In the genomic region with DNA sequence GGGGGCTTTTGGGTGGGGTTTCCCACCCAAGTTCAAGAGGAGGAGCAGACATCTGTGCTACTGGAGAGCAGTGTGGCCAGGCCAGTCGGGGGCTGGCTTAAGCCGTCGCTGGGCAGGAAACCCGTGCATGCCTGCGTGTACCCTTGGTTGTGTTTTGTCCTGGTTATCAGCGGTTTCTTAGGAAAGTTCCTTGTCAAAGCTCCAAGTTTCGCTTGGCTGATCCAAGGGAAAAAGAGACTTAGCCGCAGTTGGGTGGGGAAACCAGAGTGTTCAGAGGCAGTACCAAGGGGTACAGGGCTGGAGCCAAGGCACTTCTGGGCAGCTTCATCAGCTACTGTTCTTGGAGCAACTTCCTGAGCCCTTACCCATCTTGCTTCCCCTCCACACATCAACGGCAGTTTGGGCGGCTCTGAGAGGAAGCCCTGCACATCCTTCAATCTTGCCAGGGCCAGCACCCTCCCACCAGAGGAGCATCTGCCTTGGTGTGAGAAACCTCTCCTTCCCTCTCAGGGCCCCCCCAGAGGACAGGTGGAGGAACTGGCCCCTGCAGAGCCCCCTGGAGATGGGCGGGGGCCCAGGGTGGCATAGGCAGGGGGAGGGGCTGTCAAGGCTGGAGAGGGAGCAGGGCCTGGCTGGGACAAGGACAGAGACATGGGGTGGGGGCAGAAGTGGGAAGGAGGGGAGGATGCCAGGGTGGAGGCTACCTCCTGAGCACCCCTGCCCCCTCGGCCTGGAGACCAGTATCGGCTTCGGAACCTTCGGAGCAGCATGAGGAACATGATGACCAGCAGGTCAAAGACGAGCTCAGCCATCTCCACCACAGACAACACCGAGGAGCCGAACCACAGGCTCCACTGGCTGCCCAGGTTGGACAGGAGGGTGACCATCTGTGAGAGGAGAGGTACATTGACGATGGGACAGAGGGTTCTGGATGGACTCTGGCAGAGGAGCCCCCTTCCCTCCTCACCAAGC, we compare ENCODE assay signal across 10 cellular contexts. TPM values are rescaled to one million over a fixed set of nuclear protein-coding genes. Genes with fewer than 3 reads are reported as not detected.
A peak's percentile ranks its signal among the peaks of the same experiment; 100 is the strongest.
DNase-seq lines count a peak whose midpoint lies in the region; ATAC-seq, FAIRE-seq and TF ChIP-seq lines count a peak whose summit lies in the region.
"Had no signal": no experiment of that assay in that cellular context is flagged by ENCODE, and none has a peak within 500 bp of the region (broad histone marks: within the 10 kb centered on the region; RNA-seq: fewer than 3 reads in every experiment).

No MANE protein-coding gene starts in this region.

- CTCF ChIA-PET in IMR-90 (lab: Yijun Ruan, JAX): no interaction called here

- H3K27ac ChIP-seq in IMR-90 (ENCODE audit: insufficient read depth, low read length): peak overlapping the region; percentile 3; the same call in 1 of the 2 replicates
- H3K27ac ChIP-seq in astrocyte (ENCODE audit: low read depth, low read length): no peak overlapping the region
- peak overlapping the region; percentile 53 for H3K27ac ChIP-seq in layer of hippocampus (ENCODE audit: low read depth, low read length)
- H3K27ac ChIP-seq in spleen: peak overlapping the region; percentile 54 to 99 (median 77)

- no peaks in the 10 kb centered on the region for H3K36me3 Mint-ChIP-seq in astrocyte (ENCODE audit: low read depth, unreplicated experiment)

- peak; percentile 12 for ATAC-seq in IMR-90 (ENCODE audit: low read depth)
- ATAC-seq in HG03460 (IDR thresholded peaks at IDR 0.05; ENCODE audit: unreplicated experiment): no peak
- ATAC-seq in HG02610 (IDR thresholded peaks at IDR 0.05; ENCODE audit: unreplicated experiment): no peak
- ATAC-seq: activated T-helper 17 cell treated with anti-CD3 and anti-CD28 coated beads, Interleukin-2, amount 50 U/mL, for 72 hours had no signal

- peaks cover 19% of the 10 kb centered on the region for H3K4me1 ChIP-seq in IMR-90 (ENCODE audit: control insufficient read depth, insufficient read depth, low read length)
- H3K4me1 ChIP-seq in astrocyte (ENCODE audit: insufficient read depth, low read length): peaks cover 15% of the 10 kb centered on the region
- peaks cover 25 to 81% (median 64%) of the 10 kb centered on the region in 6 donors for H3K4me1 ChIP-seq in spleen

- peak overlapping the region; percentile 75; the same call in 1 of the 2 replicates for H3K23ac ChIP-seq in IMR-90 (ENCODE audit: low read depth, low read length)

- no peak overlapping the region for H3K4me3 Mint-ChIP-seq in astrocyte (ENCODE audit: unreplicated experiment)
- H3K4me3 Mint-ChIP-seq: activated T-helper 17 cell treated with anti-CD3 and anti-CD28 coated beads, Interleukin-2, amount 50 U/mL, for 72 hours had no signal

- dilution Hi-C loops in IMR-90 (cut with HindIII; ENCODE audit: low sequenced_read_pairs, unreplicated experiment): no loop called here

- in situ Hi-C loops in IMR-90 (cut with MboI; ENCODE audit: low sequenced_read_pairs): no loop called here

- 40% methylated on average over 3 of the region's 19 CpGs; no CpG with 5 or more reads in 1 of the 2 experiments for WGBS in IMR-90 (ENCODE audit: extremely low coverage in 2 of 2, insufficient read length in 1 of 2), 2 experiments
- 32 to 43% (median 38%) methylated on average over 16 to 19 of the region's 19 CpGs for WGBS in spleen, 5 donors

- peaks cover 25% of the 10 kb centered on the region for H3K9me1 ChIP-seq in IMR-90 (ENCODE audit: insufficient read depth, low read length)

- no peaks in the 10 kb centered on the region for H3K27me3 ChIP-seq in IMR-90 (ENCODE audit: control insufficient read depth, insufficient read depth, low read length)
- no peaks in the 10 kb centered on the region for H3K27me3 ChIP-seq in astrocyte (ENCODE audit: insufficient read depth, low read length)
- H3K27me3 ChIP-seq in layer of hippocampus (ENCODE audit: control insufficient read depth, insufficient read depth, low read length): no peaks in the 10 kb centered on the region
- H3K27me3 ChIP-seq in spleen (replicated peaks in 1 of 7): peaks cover 0 to 49% (median 0%) of the 10 kb centered on the region in 7 donors

- H3K56ac ChIP-seq in IMR-90 (ENCODE audit: extremely low read depth, insufficient read depth, low read length): no peak overlapping the region

- H3K18ac ChIP-seq in IMR-90 (ENCODE audit: low read depth, low read length): peak overlapping the region; percentile 39; the same call in 1 of the 2 replicates

- no peaks in the 10 kb centered on the region for H3K9me3 Mint-ChIP-seq in astrocyte (ENCODE audit: unreplicated experiment)
- H3K9me3 Mint-ChIP-seq: activated T-helper 17 cell treated with anti-CD3 and anti-CD28 coated beads, Interleukin-2, amount 50 U/mL, for 72 hours had no signal

- H4K20me1 ChIP-seq in IMR-90 (ENCODE audit: insufficient read depth, low read length) (no peaks in the 10 kb centered on the region), astrocyte (ENCODE audit: insufficient read depth, low read length) (no peaks in the 10 kb centered on the region)

- no peak for TF ChIP-seq RAD21 in IMR-90 (IDR thresholded peaks at IDR 0.05; ENCODE audit: low read length)

- peak; percentile 64 for DNase-seq in IMR-90
- peak; percentile 68 for DNase-seq in astrocyte (ENCODE audit: low read depth)
- peak; percentile 86 for DNase-seq in spleen
- DNase-seq in NCI-H1417 (lab: John Stamatoyannopoulos, UW): no peak
- DNase-seq in NCI-H446 treated with DMSO at 0.1 percent for 48 hours (lab: John Stamatoyannopoulos, UW): no peak
- DNase-seq: NCI-H2029 had no signal

- peak overlapping the region; percentile 23 for H4K91ac ChIP-seq in IMR-90 (ENCODE audit: insufficient read depth, low read depth, low read length)

- TF ChIP-seq CTCF in IMR-90 (conservative IDR thresholded peaks at IDR 0.05; ENCODE audit: low read depth, low read length) (no peak), astrocyte (IDR thresholded peaks at IDR 0.05; ENCODE audit: insufficient read depth, low read depth, low read length) (no peak), spleen (IDR thresholded peaks at IDR 0.05 in 8 of 11, conservative IDR thresholded peaks at IDR 0.05 in 3 of 11) (no peak)

- H2AK5ac ChIP-seq in IMR-90 (ENCODE audit: low read depth, low read length): peak overlapping the region; percentile 43; the same call in 1 of the 2 replicates

- BruUV-seq in IMR-90 (replicated peaks; lab: Mats Ljungman, UMichigan): no TSS peak

- peak overlapping the region; percentile 51 for H2BK120ac ChIP-seq in IMR-90 (ENCODE audit: low read depth, low read length)

- peaks cover under 1 to 21% of the 10 kb centered on the region in 2 experiments; a peak in 2 of 4 replicates for H3K79me1 ChIP-seq in IMR-90 (ENCODE audit: low read depth in 1 of 2, low read length in 2 of 2)

- intact Hi-C loops in IMR-90 (cut with micrococcal nuclease): no loop called here
- intact Hi-C loops in spleen (cut with DNase I; ENCODE audit: low total_unique reads): no loop called here

- POLR2A ChIA-PET in IMR-90 (lab: Charles Lee; ENCODE audit: unreplicated experiment): no interaction called here

- no peak overlapping the region for H3K27ac Mint-ChIP-seq in astrocyte (ENCODE audit: unreplicated experiment)
- H3K27ac Mint-ChIP-seq: activated T-helper 17 cell treated with anti-CD3 and anti-CD28 coated beads, Interleukin-2, amount 50 U/mL, for 72 hours had no signal

- H2AFZ ChIP-seq in IMR-90 (replicated peaks; ENCODE audit: low read length, poor library complexity) (peak overlapping the region; percentile 66), astrocyte (ENCODE audit: low read depth, low read length) (no peak overlapping the region)

- TF ChIP-seq POLR2A in IMR-90 (IDR thresholded peaks at IDR 0.05; ENCODE audit: low read depth, low read length): no peak
- no peak for TF ChIP-seq POLR2A in spleen (IDR thresholded peaks at IDR 0.05)

- H3K4me2 ChIP-seq in IMR-90 (ENCODE audit: low read depth, low read length): peak overlapping the region; percentile 10
- H3K4me2 ChIP-seq in astrocyte (ENCODE audit: low read length): no peak overlapping the region

- H3K9ac ChIP-seq in IMR-90 (ENCODE audit: low read depth, low read length) (peak overlapping the region; percentile 23; the same call in 1 of the 2 replicates), astrocyte (ENCODE audit: low read length) (no peak overlapping the region)

- FAIRE-seq in astrocyte (lab: Jason Lieb, UNC): no peak

- H3K4me1 Mint-ChIP-seq in astrocyte (ENCODE audit: low read depth, unreplicated experiment): peaks cover 20% of the 10 kb centered on the region

- H3K4ac ChIP-seq in IMR-90 (ENCODE audit: low read depth, low read length): peak overlapping the region; percentile 55

- H3K14ac ChIP-seq in IMR-90 (replicated peaks; ENCODE audit: low read depth, low read length): peak overlapping the region; percentile 69

- H3K79me2 ChIP-seq in astrocyte (ENCODE audit: insufficient read depth, low read length): peaks cover under 1% of the 10 kb centered on the region

- H3K36me3 ChIP-seq in IMR-90 (ENCODE audit: control insufficient read depth, insufficient read depth, low read length) (no peaks in the 10 kb centered on the region), astrocyte (ENCODE audit: insufficient read depth, low read length) (no peaks in the 10 kb centered on the region), spleen (no peaks in the 10 kb centered on the region)

- H4K8ac ChIP-seq in IMR-90 (ENCODE audit: low read depth in 2 of 2, low read length in 2 of 2): peak overlapping the region in 1 of 2 experiments; percentile 57; a peak in 2 of 4 replicates

- peaks cover 4% of the 10 kb centered on the region for H3K27me3 Mint-ChIP-seq in astrocyte (ENCODE audit: low read depth, unreplicated experiment)
- H3K27me3 Mint-ChIP-seq: activated T-helper 17 cell treated with anti-CD3 and anti-CD28 coated beads, Interleukin-2, amount 50 U/mL, for 72 hours had no signal

- peak overlapping the region; percentile 45; the same call in 1 of the 2 replicates for H2BK20ac ChIP-seq in IMR-90 (ENCODE audit: low read depth, low read length)

- peak overlapping the region; percentile 1; the same call in 1 of the 2 replicates for H4K5ac ChIP-seq in IMR-90 (ENCODE audit: low read depth, low read length)

- H2AK9ac ChIP-seq in IMR-90 (replicated peaks; ENCODE audit: low read depth, low read length, poor library complexity): peak overlapping the region; percentile 1

- peak overlapping the region; percentile 1 for H2BK5ac ChIP-seq in IMR-90 (ENCODE audit: low read depth, low read length, poor library complexity, severe bottlenecking)

- H3K4me3 ChIP-seq in IMR-90 (ENCODE audit: insufficient read depth, low read depth, low read length) (no peak overlapping the region), astrocyte (ENCODE audit: insufficient read depth, low read depth, low read length) (no peak overlapping the region), spleen (peak overlapping the region in 1 of 8 donors; percentile 32)

- H3K9me3 ChIP-seq in IMR-90 (ENCODE audit: control insufficient read depth, insufficient read depth, low read length) (no peaks in the 10 kb centered on the region), astrocyte (ENCODE audit: insufficient read depth, low read depth, low read length) (no peaks in the 10 kb centered on the region), spleen (no peaks in the 10 kb centered on the region)

- peak overlapping the region; percentile 92; the same call in 2 of the 3 replicates for H2BK15ac ChIP-seq in IMR-90 (ENCODE audit: low read depth, low read length)

RNA-seq across cellular contexts. Expression of gene TNFRSF1A, which starts 5.8 kb away (rescaled TPM):
- total RNA-seq in IMR-90 (2012; rRNA removed) (79.6 and 86.7 TPM in 2 replicates), astrocyte (118 and 128 TPM in 2 replicates), spleen (100 to 1,000 TPM; 153 to 578 (median 224) TPM)
- polyA plus RNA-seq in IMR-90 (2012; rRNA removed) (136 and 138 TPM in 2 replicates), spleen (10 to 100 TPM; 22.5 to 40.6 (median 22.8) TPM)
- polyA plus RNA-seq in IMR-90 (2012; cell fraction: cytosol; rRNA removed): 105 and 167 TPM in 2 replicates
- polyA plus RNA-seq in IMR-90 (2012; cell fraction: nucleus; rRNA removed; ENCODE audit: low replicate concordance): 102 and 107 TPM in 2 replicates

RNA-seq across cellular contexts. Expression of gene SCNN1A, which starts 27.7 kb away (rescaled TPM):
- total RNA-seq in IMR-90 (2012; rRNA removed) (not detected in 2 replicates), astrocyte (0.94 and 1.3 TPM in 2 replicates), spleen (1 to 10 TPM in 6 of 7 donors, under 1 TPM in 1; 0.84 to 8.6 (median 2.0) TPM)
- polyA plus RNA-seq in IMR-90 (2012; rRNA removed) (0.24 and 0.41 TPM in 2 replicates), spleen (under 1 TPM; 0.17 to 0.22 (median 0.18) TPM)
- polyA plus RNA-seq in IMR-90 (2012; cell fraction: cytosol; rRNA removed): 0.13 and 0.16 TPM in 2 replicates
- polyA plus RNA-seq in IMR-90 (2012; cell fraction: nucleus; rRNA removed; ENCODE audit: low replicate concordance): 0.32 and 1.2 TPM in 2 replicates

RNA-seq across cellular contexts. Expression of gene LTBR, which starts 36.3 kb away (rescaled TPM):
- 19.7 and 24.7 TPM in 2 replicates for total RNA-seq in IMR-90 (2012; rRNA removed)
- 62.5 and 66.0 TPM in 2 replicates for polyA plus RNA-seq in IMR-90 (2012; rRNA removed)
- 71.8 and 82.3 TPM in 2 replicates for polyA plus RNA-seq in IMR-90 (2012; cell fraction: cytosol; rRNA removed)
- 71.5 and 142 TPM in 2 replicates for polyA plus RNA-seq in IMR-90 (2012; cell fraction: nucleus; rRNA removed; ENCODE audit: low replicate concordance)
- 2.8 and 2.9 TPM in 2 replicates for total RNA-seq in astrocyte
- total RNA-seq in spleen: 100 to 1,000 TPM in 3 of 7 donors, 10 to 100 TPM in 4; 49.0 to 155 (median 87.8) TPM
- 10 to 100 TPM; 14.4 to 29.2 (median 15.7) TPM for polyA plus RNA-seq in spleen

RNA-seq across cellular contexts. Expression of gene PLEKHG6, which starts 37.2 kb away (rescaled TPM):
- under 0.01 TPM in 2 replicates for total RNA-seq in IMR-90 (2012; rRNA removed)
- 0.10 TPM in 2 replicates for polyA plus RNA-seq in IMR-90 (2012; rRNA removed)
- 0.05 and 0.07 TPM in 2 replicates for polyA plus RNA-seq in IMR-90 (2012; cell fraction: cytosol; rRNA removed)
- 0.05 and 0.15 TPM in 2 replicates for polyA plus RNA-seq in IMR-90 (2012; cell fraction: nucleus; rRNA removed; ENCODE audit: low replicate concordance)
- total RNA-seq in astrocyte: 0.72 and 2.5 TPM in 2 replicates
- total RNA-seq in spleen: 1 to 10 TPM in 1 of 7 donors, under 1 TPM in 2, not detected in 4; 0.19 to 1.2 (median 0.74) TPM
- polyA plus RNA-seq in spleen: under 1 TPM; 0.10 to 0.12 (median 0.11) TPM
- total RNA-seq: activated T-helper 17 cell treated with anti-CD3 and anti-CD28 coated beads, Interleukin-2, amount 50 U/mL, for 72 hours had no signal

Comparison
In these comparisons a context has a peak if more than half of its experiments do, and no peak if none do; other contexts are left out.
1. DNase-seq: peak in IMR-90 (single experiment), astrocyte (single experiment) and spleen (single experiment); none in NCI-H1417 (0 of 3) and NCI-H446 treated with DMSO at 0.1 percent for 48 hours (single experiment).